Comparison of ENCODE assay signal across 14 cellular contexts in the genomic region with DNA sequence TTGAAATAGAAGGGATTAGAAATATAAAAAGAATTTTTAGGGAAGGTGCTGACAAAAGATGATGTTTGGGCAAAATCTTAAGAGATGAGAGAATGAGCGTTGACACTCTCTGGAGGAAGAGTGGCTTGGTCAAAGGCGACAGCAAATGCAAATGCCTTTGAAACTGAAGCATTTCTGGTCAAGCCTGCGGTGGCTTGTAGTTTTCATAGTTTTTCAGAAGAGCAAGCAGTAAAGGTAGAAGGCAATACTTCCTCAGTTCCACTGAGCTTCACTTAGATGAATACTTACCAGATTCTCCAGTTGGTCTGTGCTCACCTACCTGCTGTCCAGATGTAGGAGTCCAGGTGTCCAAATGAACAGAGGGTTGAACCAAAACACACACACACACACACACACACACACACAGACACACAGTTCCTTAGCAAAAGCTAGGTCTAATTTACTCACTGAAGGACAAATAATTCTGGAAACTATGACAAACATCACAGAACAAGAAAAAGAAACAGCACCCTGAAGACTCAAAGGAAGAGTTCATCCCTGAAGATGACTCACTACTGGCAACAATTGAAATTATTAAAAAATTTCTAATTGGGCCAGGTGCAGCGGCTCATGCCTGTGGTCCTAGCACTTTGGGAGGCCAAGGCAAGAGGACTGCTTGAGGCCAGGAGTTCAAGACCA. TPM values are rescaled to one million over a fixed set of nuclear protein-coding genes. Genes with fewer than 3 reads are reported as not detected.
A peak's percentile ranks its signal among the peaks of the same experiment; 100 is the strongest.
DNase-seq lines count a peak whose midpoint lies in the region; ATAC-seq, FAIRE-seq and TF ChIP-seq lines count a peak whose summit lies in the region.
"Had no signal": no experiment of that assay in that cellular context is flagged by ENCODE, and none has a peak within 500 bp of the region (broad histone marks: within the 10 kb centered on the region; RNA-seq: fewer than 3 reads in every experiment).

No MANE protein-coding gene starts in this region.

- H3K27me3 ChIP-seq in mammary epithelial cell (ENCODE audit: insufficient read depth, low read length) = no peaks in the 10 kb centered on the region

- peak overlapping the region; percentile 100 for H3K27ac ChIP-seq in mammary epithelial cell (ENCODE audit: insufficient read depth, low read depth, low read length)

- no peak overlapping the region for H3K9ac ChIP-seq in mammary epithelial cell (ENCODE audit: insufficient read depth, low read length)

- H3K36me3 Mint-ChIP-seq in activated naive CD4-positive, alpha-beta T cell treated with anti-CD3 and anti-CD28 coated beads, Interleukin-2, amount 10 ng/mL, durations not matched to agents 7 days and 5 days = no peaks in the 10 kb centered on the region

- peaks cover 50% of the 10 kb centered on the region for H3K4me1 ChIP-seq in mammary epithelial cell (ENCODE audit: insufficient read depth, low read length)

- WGBS in mammary epithelial cell (ENCODE audit: low coverage, missing lambda C conversion rate) = 88% methylated on average over 4 of the region's 4 CpGs

- no peak overlapping the region for H3K4me3 Mint-ChIP-seq in activated naive CD4-positive, alpha-beta T cell treated with anti-CD3 and anti-CD28 coated beads, Interleukin-2, amount 10 ng/mL, durations not matched to agents 7 days and 5 days
- H3K4me3 Mint-ChIP-seq: nephron had no signal

- peak; percentile 78 for FAIRE-seq in GM18507 (lab: Jason Lieb, UNC)

- no peaks in the 10 kb centered on the region for H3K36me3 ChIP-seq in mammary epithelial cell (ENCODE audit: insufficient read depth, low read length)

- H3K27ac Mint-ChIP-seq in activated naive CD4-positive, alpha-beta T cell treated with anti-CD3 and anti-CD28 coated beads, Interleukin-2, amount 10 ng/mL, durations not matched to agents 7 days and 5 days = no peak overlapping the region
- H3K27ac Mint-ChIP-seq: nephron had no signal

- no TSS peak for BruUV-seq in mammary epithelial cell (replicated peaks; lab: Mats Ljungman, UMichigan)

- no peaks in the 10 kb centered on the region for H3K79me2 ChIP-seq in mammary epithelial cell (ENCODE audit: insufficient read depth, low read length)

- H3K9me3 ChIP-seq in mammary epithelial cell (replicated peaks; ENCODE audit: insufficient read depth, low read length) = no peaks in the 10 kb centered on the region

- CTCF ChIA-PET in mammary epithelial cell (lab: Charles Lee; ENCODE audit: low non-redundant PET) = no interaction called here
- CTCF ChIA-PET in activated naive CD4-positive, alpha-beta T cell treated with anti-CD3 and anti-CD28 coated beads, Interleukin-2, amount 10 ng/mL, durations not matched to agents 7 days and 5 days (lab: Charles Lee) = interaction anchor here (2.6 to 6.1 kb wide), 3 partner anchors 11 to 268 kb away, joined by 9 to 49 read pairs (median 11); partner anchors contain the start of gene STK17A

- dilution Hi-C loops in mammary epithelial cell (cut with HindIII; ENCODE audit: low sequenced_read_pairs) = no loop called here

- peak; percentile 74 for ATAC-seq in GM19467 (IDR thresholded peaks at IDR 0.05; ENCODE audit: unreplicated experiment)
- peak; percentile 81 for ATAC-seq in HG03045 (IDR thresholded peaks at IDR 0.05; ENCODE audit: unreplicated experiment)

- H3K4me1 Mint-ChIP-seq in activated naive CD4-positive, alpha-beta T cell treated with anti-CD3 and anti-CD28 coated beads, Interleukin-2, amount 10 ng/mL, durations not matched to agents 7 days and 5 days = peaks cover 22% of the 10 kb centered on the region
- H3K4me1 Mint-ChIP-seq: nephron had no signal

- H3K27me3 Mint-ChIP-seq in activated naive CD4-positive, alpha-beta T cell treated with anti-CD3 and anti-CD28 coated beads, Interleukin-2, amount 10 ng/mL, durations not matched to agents 7 days and 5 days = peaks cover 6% of the 10 kb centered on the region

- DNase-seq in GM18507 (ENCODE audit: extremely low spot score, insufficient read length, low read depth) (no peak), mammary epithelial cell (peak; percentile 65), NCI-H1105 treated with DMSO at 0.1 percent for 48 hours (lab: John Stamatoyannopoulos, UW) (no peak), G401 (ENCODE audit: low spot score) (no peak)
- DNase-seq in activated naive CD4-positive, alpha-beta T cell treated with anti-CD3 and anti-CD28 coated beads, Interleukin-2, amount 10 ng/mL, durations not matched to agents 7 days and 5 days = no peak
- no peak for DNase-seq in activated CD4-positive, CD25-positive, alpha-beta regulatory T cell treated with anti-CD3 and anti-CD28 coated beads, Interleukin-2, amount 50 U/mL, for 72 hours
- DNase-seq: cortex of kidney, H7, hypothalamus, Karpas-422, NCI-H345 had no signal

- intact Hi-C loops in mammary epithelial cell (cut with micrococcal nuclease) = loop anchor here (5.0 kb wide), 1 partner anchor 109 kb away; no protein-coding TSS in a partner anchor

- no peak overlapping the region for H3K4me2 ChIP-seq in mammary epithelial cell (ENCODE audit: insufficient read depth, low read depth, low read length)

- in situ Hi-C loops in mammary epithelial cell (cut with MboI; ENCODE audit: low sequenced_read_pairs in 2 of 2) (no loop called here), G401 (cut with HindIII; ENCODE audit: low sequenced_read_pairs) (no loop called here)

- H3K9me3 Mint-ChIP-seq in activated naive CD4-positive, alpha-beta T cell treated with anti-CD3 and anti-CD28 coated beads, Interleukin-2, amount 10 ng/mL, durations not matched to agents 7 days and 5 days = no peaks in the 10 kb centered on the region
- H3K9me3 Mint-ChIP-seq: nephron had no signal

- TF ChIP-seq CTCF in mammary epithelial cell (conservative IDR thresholded peaks at IDR 0.05 in 1 of 2, IDR thresholded peaks at IDR 0.05 in 1 of 2; ENCODE audit: extremely low read depth in 1 of 2, insufficient read depth in 1 of 2, low read depth in 1 of 2, low read length in 2 of 2) = no peak

- no peaks in the 10 kb centered on the region for H4K20me1 ChIP-seq in mammary epithelial cell (ENCODE audit: insufficient read depth, low read length)

- H2AFZ ChIP-seq in mammary epithelial cell (ENCODE audit: low read depth, low read length) = no peak overlapping the region

- H3K4me3 ChIP-seq in mammary epithelial cell (replicated peaks in 1 of 3; ENCODE audit: insufficient read depth in 1 of 3, low read depth in 2 of 3, low read length in 3 of 3) = no peak overlapping the region

RNA-seq across cellular contexts. Expression of gene STK17A, which starts 12.1 kb away (rescaled TPM):
- 100 to 1,000 TPM; 109 to 140 TPM for total RNA-seq in mammary epithelial cell
- 40.9 TPM for polyA plus RNA-seq in mammary epithelial cell
- polyA minus RNA-seq in mammary epithelial cell = 27.2 TPM
- total RNA-seq in G401 (2014; rRNA removed; shearing (Covaris generic)) = 146 and 170 TPM in 2 replicates
